8 cellular contexts compared by ENCODE assay signal in genomic region chr6:89597988-89598387, GRCh38. TPM values are rescaled to one million over a fixed set of nuclear protein-coding genes. Genes with fewer than 3 reads are reported as not detected.
A peak's percentile ranks its signal among the peaks of the same experiment; 100 is the strongest.
DNase-seq lines count a peak whose midpoint lies in the region; ATAC-seq and TF ChIP-seq lines count a peak whose summit lies in the region.

No MANE protein-coding gene starts in this region.

- peaks cover 18% of the 10 kb centered on the region for H3K4me1 Mint-ChIP-seq in activated naive CD4-positive, alpha-beta T cell treated with anti-CD3 and anti-CD28 coated beads for 36 hours (ENCODE audit: low read depth)
- peaks cover 10 to 12% of the 10 kb centered on the region in 2 donors for H3K4me1 Mint-ChIP-seq in natural killer cell

- no peak overlapping the region for H3K4ac ChIP-seq in trophoblast cell (ENCODE audit: low read depth, low read length)

- no peak overlapping the region for H2BK5ac ChIP-seq in trophoblast cell (ENCODE audit: low read depth, low read length, poor library complexity)

- no peaks in the 10 kb centered on the region for H3K79me1 ChIP-seq in trophoblast cell (ENCODE audit: low read length)

- no peak overlapping the region for H3K23ac ChIP-seq in trophoblast cell (ENCODE audit: low read length)

- H3K27me3 ChIP-seq in trophoblast cell (ENCODE audit: insufficient read depth, low read length) (no peaks in the 10 kb centered on the region), vagina (no peaks in the 10 kb centered on the region)

- H3K27ac ChIP-seq in trophoblast cell (ENCODE audit: low read depth, low read length), result no peak overlapping the region
- H3K27ac ChIP-seq in vagina, result no peak overlapping the region

- H3K4me1 ChIP-seq in trophoblast cell (ENCODE audit: control insufficient read depth in 1 of 2, insufficient read depth in 2 of 2, low read length in 2 of 2) (no peaks in the 10 kb centered on the region), vagina (no peaks in the 10 kb centered on the region)

- CTCF ChIA-PET in activated naive CD4-positive, alpha-beta T cell treated with anti-CD3 and anti-CD28 coated beads for 36 hours (lab: Charles Lee), result interaction anchor here (1.8 to 5.0 kb wide), 2 partner anchors 12 to 166 kb away, joined by 5 to 34 read pairs; partner anchors contain the start of gene ANKRD6

- H3K4me3 Mint-ChIP-seq in activated naive CD4-positive, alpha-beta T cell treated with anti-CD3 and anti-CD28 coated beads for 36 hours, result no peak overlapping the region
- H3K4me3 Mint-ChIP-seq in natural killer cell, result no peak overlapping the region

- H2AFZ ChIP-seq in trophoblast cell (ENCODE audit: insufficient read depth, low read length, poor library complexity), result no peak overlapping the region

- intact Hi-C loops in activated naive CD4-positive, alpha-beta T cell treated with anti-CD3 and anti-CD28 coated beads for 36 hours (cut with micrococcal nuclease), result loop anchor here (2.0 to 5.0 kb wide), 2 partner anchors 41 to 231 kb away; partner anchors contain the start of gene LYRM2
- intact Hi-C loops in natural killer cell (cut with micrococcal nuclease), result no loop called here
- intact Hi-C loops in vagina (cut with DNase I), result no loop called here

- no peaks in the 10 kb centered on the region for H3K36me3 Mint-ChIP-seq in activated naive CD4-positive, alpha-beta T cell treated with anti-CD3 and anti-CD28 coated beads for 36 hours (ENCODE audit: low read depth)
- H3K36me3 Mint-ChIP-seq in natural killer cell, result no peaks in the 10 kb centered on the region

- H3K4me3 ChIP-seq in trophoblast cell (ENCODE audit: low read depth, low read length) (no peak overlapping the region), vagina (no peak overlapping the region)

- ATAC-seq in GM18858 (IDR thresholded peaks at IDR 0.05; ENCODE audit: unreplicated experiment), result no peak
- ATAC-seq in natural killer cell, result no peak

- no peak overlapping the region for H4K12ac ChIP-seq in trophoblast cell (ENCODE audit: low read depth, low read length)

- no peak overlapping the region for H2AK5ac ChIP-seq in trophoblast cell (ENCODE audit: low read length)

- no peak for TF ChIP-seq CTCF in natural killer cell (IDR thresholded peaks at IDR 0.05)
- no peak for TF ChIP-seq CTCF in vagina (IDR thresholded peaks at IDR 0.05)

- WGBS in trophoblast cell (ENCODE audit: extremely low coverage, insufficient coverage, insufficient read length), result no CpG with 5 or more reads among the region's 3 CpGs

- no peak overlapping the region for H3K9ac ChIP-seq in trophoblast cell (ENCODE audit: low read length)

- no peaks in the 10 kb centered on the region for H3K79me2 ChIP-seq in trophoblast cell (ENCODE audit: control insufficient read depth, insufficient read depth, low read length, poor library complexity)

- no peak overlapping the region for H3K18ac ChIP-seq in trophoblast cell (ENCODE audit: low read length)

- no peak overlapping the region for H2BK12ac ChIP-seq in trophoblast cell (ENCODE audit: low read length)

- H3K36me3 ChIP-seq in trophoblast cell (ENCODE audit: control insufficient read depth in 1 of 2, insufficient read depth in 2 of 2, low read length in 2 of 2), result peaks cover 8 to 10% of the 10 kb centered on the region in 2 experiments
- no peaks in the 10 kb centered on the region for H3K36me3 ChIP-seq in vagina

- H3K9me3 Mint-ChIP-seq in activated naive CD4-positive, alpha-beta T cell treated with anti-CD3 and anti-CD28 coated beads for 36 hours, result no peaks in the 10 kb centered on the region
- peaks cover 0 to 3% of the 10 kb centered on the region in 2 donors for H3K9me3 Mint-ChIP-seq in natural killer cell

- H3K14ac ChIP-seq in trophoblast cell (ENCODE audit: low read length), result no peak overlapping the region

- H4K91ac ChIP-seq in trophoblast cell (ENCODE audit: low read depth, low read length), result no peak overlapping the region

- TF ChIP-seq POLR2A in vagina (IDR thresholded peaks at IDR 0.05), result no peak

- peak; percentile 7 for DNase-seq in activated naive CD4-positive, alpha-beta T cell treated with anti-CD3 and anti-CD28 coated beads for 36 hours
- no peak for DNase-seq in activated naive CD4-positive, alpha-beta T cell treated with Interleukin-2 at 50 U/mL for 16 hours
- DNase-seq in NCI-H2171 (lab: John Stamatoyannopoulos, UW) (peak; percentile 12), cerebellar cortex (ENCODE audit: low spot score) (peak; percentile 58), trophoblast cell (peak; percentile 67 to 95), natural killer cell (no peak), vagina (ENCODE audit: extremely low spot score in 2 of 2) (no peak)

- H4K8ac ChIP-seq in trophoblast cell (ENCODE audit: low read depth, low read length), result no peak overlapping the region

- peak overlapping the region; percentile 13 for H3K4me2 ChIP-seq in trophoblast cell (ENCODE audit: low read length)

- no peak overlapping the region for H2BK120ac ChIP-seq in trophoblast cell (ENCODE audit: insufficient read depth, low read length, poor library complexity)

- H3K9me3 ChIP-seq in trophoblast cell (ENCODE audit: insufficient read depth, low read depth, low read length), result no peaks in the 10 kb centered on the region
- H3K9me3 ChIP-seq in vagina, result no peaks in the 10 kb centered on the region

- no peak overlapping the region for H3K27ac Mint-ChIP-seq in activated naive CD4-positive, alpha-beta T cell treated with anti-CD3 and anti-CD28 coated beads for 36 hours
- no peak overlapping the region for H3K27ac Mint-ChIP-seq in natural killer cell

- no peaks in the 10 kb centered on the region for H3K27me3 Mint-ChIP-seq in activated naive CD4-positive, alpha-beta T cell treated with anti-CD3 and anti-CD28 coated beads for 36 hours (ENCODE audit: low read depth)
- H3K27me3 Mint-ChIP-seq in natural killer cell (ENCODE audit: low read depth in 2 of 2), result no peaks in the 10 kb centered on the region

RNA-seq across cellular contexts. Expression of gene LYRM2, which starts 40.6 kb away (rescaled TPM):
- total RNA-seq in activated naive CD4-positive, alpha-beta T cell treated with anti-CD3 and anti-CD28 coated beads for 36 hours, result 10 to 100 TPM; 15.8 to 18.3 TPM
- 27.2 and 28.3 TPM in 2 replicates for polyA plus RNA-seq in trophoblast cell (2013)
- total RNA-seq in natural killer cell (10 to 100 TPM; 21.1 to 25.5 (median 25.0) TPM), vagina (14.5 TPM)

Comparison
In these comparisons a context has a peak if more than half of its experiments do, and no peak if none do; other contexts are left out.
1. DNase-seq: peak in activated naive CD4-positive, alpha-beta T cell treated with anti-CD3 and anti-CD28 coated beads for 36 hours (single experiment), NCI-H2171 (single experiment), cerebellar cortex (single experiment) and trophoblast cell (2 of 2); none in activated naive CD4-positive, alpha-beta T cell treated with Interleukin-2 at 50 U/mL for 16 hours (single experiment), natural killer cell (single experiment) and vagina (0 of 2).